Comparison of ENCODE assay signal across 18 cellular contexts in genomic region chr4:147884536-147884935, GRCh38.
A peak's percentile ranks its signal among the peaks of the same experiment; 100 is the strongest.
DNase-seq lines count a peak whose midpoint lies in the region; ATAC-seq and TF ChIP-seq lines count a peak whose summit lies in the region.
"Had no signal": no experiment of that assay in that cellular context is flagged by ENCODE, and none has a peak within 500 bp of the region (broad histone marks: within the 10 kb centered on the region; RNA-seq: fewer than 3 reads in every experiment).

No MANE protein-coding gene starts in this region.

- no peak overlapping the region for H3K4me3 ChIP-seq in left ventricle myocardium inferior
- H3K4me3 ChIP-seq: A549; BLaER1 treated with 17β-estradiol and CSF1 and Interleukin-3, amounts not matched to agents 10 nM and 100 nM had no signal

- H3K4me3 Mint-ChIP-seq in chondrocyte (ENCODE audit: unreplicated experiment), result no peak overlapping the region
- H3K4me3 Mint-ChIP-seq: B cell; CD4-positive, alpha-beta T cell; CD8-positive, alpha-beta T cell had no signal

- peak overlapping the region; percentile 35 for H3K27ac ChIP-seq in left ventricle myocardium inferior (replicated peaks)
- H3K27ac ChIP-seq: 22Rv1; A549; BLaER1 treated with 17β-estradiol and CSF1 and Interleukin-3, amounts not matched to agents 10 nM and 100 nM; C4-2B had no signal

- no peak for TF ChIP-seq CTCF in left ventricle myocardium inferior (IDR thresholded peaks at IDR 0.05; ENCODE audit: borderline replicate concordance)
- no peak for TF ChIP-seq CTCF in chondrocyte (IDR thresholded peaks at IDR 0.05)

- no peak for DNase-seq in Right ventricle myocardium superior
- no peak for DNase-seq in cardiac septum (ENCODE audit: low spot score)
- DNase-seq in left ventricle myocardium inferior, result no peak
- DNase-seq in left cardiac atrium, result no peak
- no peak for DNase-seq in chondrocyte (ENCODE audit: low spot score)
- no peak for DNase-seq in stimulated activated naive CD4-positive, alpha-beta T cell treated with Interleukin-2 at 50 U/mL for 16 hours (lab: John Stamatoyannopoulos, UW)
- DNase-seq: AML-193; Caco-2; Calu3; CD4-positive, alpha-beta T cell; CD8-positive, alpha-beta T cell; DMS79 treated with DMSO at 0.1 percent for 48 hours; GF-D8 had no signal

- H3K27me3 ChIP-seq in left ventricle myocardium inferior (ENCODE audit: low read depth), result no peaks in the 10 kb centered on the region
- H3K27me3 ChIP-seq: BLaER1 treated with 17β-estradiol and CSF1 and Interleukin-3, amounts not matched to agents 10 nM and 100 nM had no signal

- peaks cover 26% of the 10 kb centered on the region for H3K4me1 Mint-ChIP-seq in chondrocyte (ENCODE audit: low read depth)
- H3K4me1 Mint-ChIP-seq: B cell had no signal

- ATAC-seq in Right ventricle myocardium superior (ENCODE audit: poor library complexity) (peak; percentile 38), left cardiac atrium (no peak)
- ATAC-seq: A549; CD8-positive, alpha-beta T cell had no signal

- H3K27me3 Mint-ChIP-seq in chondrocyte (ENCODE audit: low read depth), result no peaks in the 10 kb centered on the region
- H3K27me3 Mint-ChIP-seq: B cell; CD4-positive, alpha-beta T cell had no signal

- peaks cover 39% of the 10 kb centered on the region for H3K36me3 ChIP-seq in left ventricle myocardium inferior

- no peaks in the 10 kb centered on the region for H3K9me3 ChIP-seq in left ventricle myocardium inferior (replicated peaks)
- H3K9me3 ChIP-seq: A549, Caco-2 had no signal

- peaks cover 10% of the 10 kb centered on the region for H3K4me1 ChIP-seq in left ventricle myocardium inferior
- H3K4me1 ChIP-seq: A549, Caco-2 had no signal

- H3K27ac Mint-ChIP-seq in chondrocyte (ENCODE audit: unreplicated experiment), result peak overlapping the region; percentile 70
- H3K27ac Mint-ChIP-seq: B cell; CD4-positive, alpha-beta T cell; CD8-positive, alpha-beta T cell had no signal

- H3K36me3 Mint-ChIP-seq in chondrocyte (ENCODE audit: low read depth), result peaks cover 57% of the 10 kb centered on the region

- H3K9me3 Mint-ChIP-seq in chondrocyte (ENCODE audit: low read depth), result peaks cover 7% of the 10 kb centered on the region

- intact Hi-C loops in Right ventricle myocardium superior (cut with DNase I), result no loop called here
- intact Hi-C loops in cardiac septum (cut with DNase I), result no loop called here
- intact Hi-C loops in left ventricle myocardium inferior (cut with micrococcal nuclease), result no loop called here
- intact Hi-C loops in left cardiac atrium (cut with DNase I), result no loop called here
